In genomic region chr12:104063712-104064030, GRCh38 we compare ENCODE assay signal across 7 cellular contexts. TPM values are rescaled to one million over a fixed set of nuclear protein-coding genes. Genes with fewer than 3 reads are reported as not detected.
DNase-seq lines count a peak whose midpoint lies in the region; ATAC-seq, FAIRE-seq and TF ChIP-seq lines count a peak whose summit lies in the region.

No MANE protein-coding gene starts in this region.

- no peaks in the 10 kb centered on the region for H3K36me3 Mint-ChIP-seq in astrocyte (ENCODE audit: low read depth, unreplicated experiment)

- peaks cover 33% of the 10 kb centered on the region for H3K79me2 ChIP-seq in astrocyte (ENCODE audit: insufficient read depth, low read length)

- intact Hi-C loops in stomach (cut with DNase I; ENCODE audit: low total_unique reads) = no loop called here

- H3K9ac ChIP-seq in HUES64 (ENCODE audit: low read depth, low read length) = peak overlapping the region; percentile 76
- H3K9ac ChIP-seq in astrocyte (ENCODE audit: low read length) = peak overlapping the region; percentile 88

- peak overlapping the region; percentile 89 for H3K4me3 Mint-ChIP-seq in astrocyte (ENCODE audit: unreplicated experiment)

- peaks cover 17% of the 10 kb centered on the region for H3K4me1 Mint-ChIP-seq in astrocyte (ENCODE audit: low read depth, unreplicated experiment)

- H3K36me3 ChIP-seq in HUES64 (ENCODE audit: insufficient read depth, low read length) (no peaks in the 10 kb centered on the region), astrocyte (ENCODE audit: insufficient read depth, low read length) (peaks cover 8% of the 10 kb centered on the region), kidney epithelial cell (ENCODE audit: control insufficient read depth, insufficient read depth, low read length) (no peaks in the 10 kb centered on the region), stomach (peaks cover 0 to 22% (median 15%) of the 10 kb centered on the region in 4 donors)

- TF ChIP-seq EP300 in stomach (IDR thresholded peaks at IDR 0.05) = no peak

- H3K27me3 Mint-ChIP-seq in astrocyte (ENCODE audit: low read depth, unreplicated experiment) = no peaks in the 10 kb centered on the region

- peak; percentile 85 for FAIRE-seq in GM12892 (lab: Jason Lieb, UNC)
- peak; percentile 5 for FAIRE-seq in astrocyte (lab: Jason Lieb, UNC)

- H4K20me1 ChIP-seq in astrocyte (ENCODE audit: insufficient read depth, low read length) = peaks cover 14% of the 10 kb centered on the region

- no peaks in the 10 kb centered on the region for H3K9me3 Mint-ChIP-seq in astrocyte (ENCODE audit: unreplicated experiment)

- H3K4me2 ChIP-seq in astrocyte (ENCODE audit: low read length) = peak overlapping the region; percentile 95

- peak overlapping the region; percentile 74 for H3K27ac Mint-ChIP-seq in astrocyte (ENCODE audit: unreplicated experiment)

- H3K27me3 ChIP-seq in HUES64 (ENCODE audit: insufficient read depth, low read length) (peaks cover 25% of the 10 kb centered on the region), astrocyte (ENCODE audit: insufficient read depth, low read length) (no peaks in the 10 kb centered on the region), kidney epithelial cell (ENCODE audit: control insufficient read depth, insufficient read depth, low read length) (no peaks in the 10 kb centered on the region), stomach (peaks cover 0 to 5% (median 0%) of the 10 kb centered on the region in 3 donors)

- H3K4me1 ChIP-seq in HUES64 (ENCODE audit: insufficient read depth, low read length) (no peaks in the 10 kb centered on the region), astrocyte (ENCODE audit: insufficient read depth, low read length) (peaks cover 11% of the 10 kb centered on the region), stomach (peaks cover 15 to 45% (median 35%) of the 10 kb centered on the region in 4 donors)

- ATAC-seq in GM21528 (IDR thresholded peaks at IDR 0.05; ENCODE audit: low FRiP score, unreplicated experiment) = peak; percentile 32

- WGBS in HUES64 = 5% methylated on average over 7 of the region's 7 CpGs
- WGBS in stomach, 5 donors = 0 to 2% (median 0%) methylated on average over 7 of the region's 7 CpGs

- H3K9me3 ChIP-seq in HUES64 (ENCODE audit: insufficient read depth, low read depth, low read length) = no peaks in the 10 kb centered on the region
- no peaks in the 10 kb centered on the region for H3K9me3 ChIP-seq in astrocyte (ENCODE audit: insufficient read depth, low read depth, low read length)
- H3K9me3 ChIP-seq in stomach = no peaks in the 10 kb centered on the region

- no peak overlapping the region; the same call in 1 of the 2 replicates for H3K27ac ChIP-seq in HUES64 (ENCODE audit: low read depth, low read length)
- H3K27ac ChIP-seq in astrocyte (ENCODE audit: low read depth, low read length) = peak overlapping the region; percentile 80
- H3K27ac ChIP-seq in stomach = peak overlapping the region; percentile 89 to 94 (median 90)

- DNase-seq in GM12892 (ENCODE audit: insufficient read length) (no peak), astrocyte (ENCODE audit: low read depth) (peak; percentile 53), kidney epithelial cell (ENCODE audit: low read depth) (no peak), stomach (no peak), NK-92 (lab: John Stamatoyannopoulos, UW; ENCODE audit: unreplicated experiment) (no peak)

- no peak for TF ChIP-seq POLR2A in GM12892 (IDR thresholded peaks at IDR 0.05; ENCODE audit: low read depth, low read length)
- no peak for TF ChIP-seq POLR2A in stomach (IDR thresholded peaks at IDR 0.05)

- H3K4me3 ChIP-seq in HUES64 (ENCODE audit: low read length) (peak overlapping the region; percentile 96), astrocyte (ENCODE audit: insufficient read depth, low read depth, low read length) (peak overlapping the region; percentile 96), kidney epithelial cell (ENCODE audit: low read depth, low read length) (peak overlapping the region; percentile 95), stomach (peak overlapping the region; percentile 87 to 99 (median 96))

- TF ChIP-seq CTCF in astrocyte (IDR thresholded peaks at IDR 0.05; ENCODE audit: insufficient read depth, low read depth, low read length) (no peak), kidney epithelial cell (IDR thresholded peaks at IDR 0.05; ENCODE audit: insufficient read depth, low read length, poor library complexity, severe bottlenecking) (no peak), stomach (IDR thresholded peaks at IDR 0.05) (no peak)

- peak overlapping the region; percentile 98 for H2AFZ ChIP-seq in astrocyte (ENCODE audit: low read depth, low read length)

RNA-seq across cellular contexts. Expression of gene HCFC2, which starts 0.7 kb away (rescaled TPM):
- polyA plus RNA-seq in GM12892 (2012; ENCODE audit: missing spikeins) = 7.4 TPM
- 1.3 TPM for polyA plus RNA-seq in HUES64 (2013, experiment 1 of 2)
- 1.7 TPM for polyA plus RNA-seq in HUES64 (2013, experiment 2 of 2)
- 10.3 and 10.7 TPM in 2 replicates for total RNA-seq in astrocyte
- 4.6 and 7.4 TPM in 2 replicates for total RNA-seq in kidney epithelial cell
- 10 to 100 TPM in 4 of 5 donors, 1 to 10 TPM in 1; 2.9 to 50.1 (median 21.6) TPM for total RNA-seq in stomach
- polyA plus RNA-seq in stomach = 1 to 10 TPM; 4.4 to 7.0 (median 6.2) TPM

RNA-seq across cellular contexts. Expression of gene GLT8D2, which starts 13.7 kb away (rescaled TPM):
- polyA plus RNA-seq in GM12892 (2012; ENCODE audit: missing spikeins) = 1.2 TPM
- polyA plus RNA-seq in HUES64 (2013, experiment 1 of 2) = 2.7 TPM
- polyA plus RNA-seq in HUES64 (2013, experiment 2 of 2) = 2.8 TPM
- total RNA-seq in astrocyte = 11.1 and 12.2 TPM in 2 replicates
- total RNA-seq in kidney epithelial cell = 1.1 and 1.8 TPM in 2 replicates
- total RNA-seq in stomach = 10 to 100 TPM in 3 of 5 donors, 1 to 10 TPM in 2; 3.0 to 27.5 (median 11.3) TPM
- 1 to 10 TPM; 3.4 to 9.6 (median 5.4) TPM for polyA plus RNA-seq in stomach
